Comparison of ENCODE assay signal across 26 cellular contexts in the genomic region with DNA sequence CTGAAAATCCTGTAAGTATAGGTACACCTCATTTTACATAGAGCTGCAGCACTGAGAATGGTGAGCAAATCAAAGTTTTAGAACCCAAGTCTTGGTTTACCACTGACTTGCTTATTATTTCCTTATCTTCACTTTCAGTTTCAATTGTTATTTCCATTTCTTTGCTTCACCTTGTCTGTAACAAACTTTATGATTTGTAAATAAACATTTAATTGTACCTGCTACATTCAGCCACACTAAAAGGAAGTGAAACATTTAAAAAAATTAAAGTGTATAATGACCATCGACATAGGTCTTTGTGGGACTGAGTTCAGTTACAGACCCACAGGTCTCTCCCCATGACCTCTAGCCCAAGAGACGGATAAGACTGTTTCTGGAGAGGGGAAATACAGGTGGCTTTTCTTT. TPM values are rescaled to one million over a fixed set of nuclear protein-coding genes. Genes with fewer than 3 reads are reported as not detected.
DNase-seq lines count a peak whose midpoint lies in the region; ATAC-seq and TF ChIP-seq lines count a peak whose summit lies in the region.
"Had no signal": no experiment of that assay in that cellular context is flagged by ENCODE, and none has a peak within 500 bp of the region (broad histone marks: within the 10 kb centered on the region; RNA-seq: fewer than 3 reads in every experiment).

No MANE protein-coding gene starts in this region.

- H3K27ac ChIP-seq in OCI-LY3 (ENCODE audit: low read length), result no peak overlapping the region
- H3K27ac ChIP-seq: pancreas had no signal

- peak overlapping the region; percentile 1; the same call in 1 of the 2 replicates for H3K4me2 ChIP-seq in OCI-LY3 (ENCODE audit: low read length)

- no peaks in the 10 kb centered on the region for H3K36me3 ChIP-seq in OCI-LY3 (replicated peaks; ENCODE audit: low read depth, low read length)
- H3K36me3 ChIP-seq: breast epithelium, pancreas had no signal

- H3K4me1 ChIP-seq in OCI-LY3 (ENCODE audit: low read length), result peaks cover 15% of the 10 kb centered on the region
- H3K4me1 ChIP-seq: breast epithelium, pancreas had no signal

- H3K4me3 ChIP-seq in OCI-LY3 (ENCODE audit: low read length), result no peak overlapping the region
- H3K4me3 ChIP-seq: breast epithelium, pancreas, skin epidermis had no signal

- H3K79me2 ChIP-seq in OCI-LY3 (ENCODE audit: low read length), result no peaks in the 10 kb centered on the region

- no peaks in the 10 kb centered on the region for H3K9me3 Mint-ChIP-seq in stimulated activated naive CD8-positive, alpha-beta T cell treated with anti-CD3 and anti-CD28 coated beads, Interleukin-15, amount 100 ng/mL, for 72 hours
- no peaks in the 10 kb centered on the region for H3K9me3 Mint-ChIP-seq in immature natural killer cell
- H3K9me3 Mint-ChIP-seq: CD14-positive monocyte, T-cell had no signal

- no peak for DNase-seq in stimulated activated naive CD8-positive, alpha-beta T cell treated with anti-CD3 and anti-CD28 coated beads, Interleukin-15, amount 100 ng/mL, for 72 hours
- no peak for DNase-seq in stimulated activated naive CD8-positive, alpha-beta T cell treated with anti-CD3 and anti-CD28 coated beads, Interleukin-15, Interleukin-2, amounts not matched to agents 100 U/mL and 50 U/mL, for 24 hours
- DNase-seq in immature natural killer cell, result no peak
- no peak for DNase-seq in left ventricle myocardium superior
- DNase-seq: activated CD4-positive, CD25-positive, alpha-beta regulatory T cell treated with anti-CD3 and anti-CD28 coated beads, Interleukin-2, amount 50 U/mL, for 72 hours; activated naive CD4-positive, alpha-beta T cell treated with anti-CD3 and anti-CD28 coated beads, Interleukin-2, amount 50 U/mL, for 16 hours; effector CD8-positive, alpha-beta T cell; glutamatergic neuron; NCI-H1105; NCI-H187 treated with DMSO at 0.1 percent for 48 hours; NCI-H2171 treated with DMSO at 0.1 percent for 48 hours; NCI-H526; pancreas; retina; T-cell; trophoblast cell had no signal

- ATAC-seq in stimulated activated naive CD8-positive, alpha-beta T cell treated with anti-CD3 and anti-CD28 coated beads, Interleukin-15, amount 100 ng/mL, for 72 hours, result peak; percentile 68
- ATAC-seq in stimulated activated naive CD8-positive, alpha-beta T cell treated with anti-CD3 and anti-CD28 coated beads, Interleukin-15, Interleukin-2, amounts not matched to agents 100 U/mL and 50 U/mL, for 24 hours, result no peak
- ATAC-seq in HG03280 (IDR thresholded peaks at IDR 0.05; ENCODE audit: unreplicated experiment), result no peak
- ATAC-seq in GM18909 (IDR thresholded peaks at IDR 0.05; ENCODE audit: poor library complexity, unreplicated experiment), result no peak
- ATAC-seq in left ventricle myocardium superior, result no peak
- ATAC-seq: pancreas, T-cell had no signal

- no peaks in the 10 kb centered on the region for H4K20me1 ChIP-seq in OCI-LY3 (ENCODE audit: insufficient read depth, low read length)

- no peak overlapping the region for H3K4me3 Mint-ChIP-seq in stimulated activated naive CD8-positive, alpha-beta T cell treated with anti-CD3 and anti-CD28 coated beads, Interleukin-15, amount 100 ng/mL, for 72 hours
- peak overlapping the region in 4 of 5 donors; percentile 6 to 46 (median 12) for H3K4me3 Mint-ChIP-seq in immature natural killer cell
- H3K4me3 Mint-ChIP-seq: CD14-positive monocyte had no signal

- H3K27me3 ChIP-seq in OCI-LY3 (ENCODE audit: low read depth, low read length), result peaks cover 31% of the 10 kb centered on the region
- H3K27me3 ChIP-seq: breast epithelium, pancreas had no signal

- peaks cover 12 to 24% (median 23%) of the 10 kb centered on the region in 3 donors for H3K36me3 Mint-ChIP-seq in immature natural killer cell
- H3K36me3 Mint-ChIP-seq: CD14-positive monocyte, T-cell had no signal

- H3K4me1 Mint-ChIP-seq in stimulated activated naive CD8-positive, alpha-beta T cell treated with anti-CD3 and anti-CD28 coated beads, Interleukin-15, amount 100 ng/mL, for 72 hours, result peaks cover 23% of the 10 kb centered on the region
- H3K4me1 Mint-ChIP-seq in immature natural killer cell, result peaks cover 22 to 28% of the 10 kb centered on the region in 2 donors

- no peaks in the 10 kb centered on the region for H3K9me3 ChIP-seq in OCI-LY3 (ENCODE audit: insufficient read depth, low read length)
- H3K9me3 ChIP-seq: breast epithelium, pancreas had no signal

- intact Hi-C loops in left ventricle myocardium superior (cut with micrococcal nuclease), result no loop called here

- no peaks in the 10 kb centered on the region for H3K27me3 Mint-ChIP-seq in stimulated activated naive CD8-positive, alpha-beta T cell treated with anti-CD3 and anti-CD28 coated beads, Interleukin-15, amount 100 ng/mL, for 72 hours
- H3K27me3 Mint-ChIP-seq in immature natural killer cell (ENCODE audit: low read depth in 3 of 3), result peaks cover 0 to 3% (median 0%) of the 10 kb centered on the region in 3 donors
- H3K27me3 Mint-ChIP-seq: T-cell had no signal

- no peak overlapping the region for H3K27ac Mint-ChIP-seq in stimulated activated naive CD8-positive, alpha-beta T cell treated with anti-CD3 and anti-CD28 coated beads, Interleukin-15, amount 100 ng/mL, for 72 hours
- H3K27ac Mint-ChIP-seq in immature natural killer cell, result peak overlapping the region; percentile 6 to 80 (median 69)

- TF ChIP-seq CTCF in OCI-LY3 (IDR thresholded peaks at IDR 0.05; ENCODE audit: low read depth, low read length), result no peak

- H3K9ac ChIP-seq in OCI-LY3 (ENCODE audit: low read length), result no peak overlapping the region

- H2AFZ ChIP-seq in OCI-LY3 (ENCODE audit: low read depth, low read length), result no peak overlapping the region

RNA-seq across cellular contexts. Expression of gene LGR6, which starts 34.4 kb away (rescaled TPM):
- 10 to 100 TPM; 10.9 to 26.8 (median 21.1) TPM for polyA plus RNA-seq in immature natural killer cell
- 2.9 TPM for total RNA-seq in left ventricle myocardium superior
- total RNA-seq: epithelial cell of proximal tubule, M059J, SK-MEL-5 had no signal
- polyA plus RNA-seq: CD14-positive monocyte, neural cell had no signal

Comparison
In these comparisons a context has a peak if more than half of its experiments do, and no peak if none do; other contexts are left out.
1. H3K27ac Mint-ChIP-seq: peak in immature natural killer cell (6 of 6); none in stimulated activated naive CD8-positive, alpha-beta T cell treated with anti-CD3 and anti-CD28 coated beads, Interleukin-15, amount 100 ng/mL, for 72 hours (0 of 2).
2. H3K4me3 Mint-ChIP-seq: peak in immature natural killer cell (4 of 5); none in stimulated activated naive CD8-positive, alpha-beta T cell treated with anti-CD3 and anti-CD28 coated beads, Interleukin-15, amount 100 ng/mL, for 72 hours (0 of 2).